8 cellular contexts compared by ENCODE assay signal in genomic region chr6:159728552-159728951, GRCh38. TPM values are rescaled to one million over a fixed set of nuclear protein-coding genes. Genes with fewer than 3 reads are reported as not detected.
A peak's percentile ranks its signal among the peaks of the same experiment; 100 is the strongest.
DNase-seq lines count a peak whose midpoint lies in the region; ATAC-seq, FAIRE-seq and TF ChIP-seq lines count a peak whose summit lies in the region.

No MANE protein-coding gene starts in this region.

- FAIRE-seq in GM19239 (lab: Jason Lieb, UNC) (peak; percentile 58), urothelium cell line (lab: Jason Lieb, UNC) (no peak)

- H3K36me3 ChIP-seq in SU-DHL-6 (ENCODE audit: low read length) (peaks cover 27% of the 10 kb centered on the region; the same call in 1 of the 2 replicates), fibroblast of lung (ENCODE audit: control insufficient read depth, insufficient read depth, low read length) (no peaks in the 10 kb centered on the region), psoas muscle (ENCODE audit: insufficient read depth in 1 of 2, low read depth in 1 of 2) (peaks cover 0 to 10% of the 10 kb centered on the region in 2 donors)

- WGBS in psoas muscle, 3 donors = 2 to 4% (median 3%) methylated on average over 8 of the region's 8 CpGs

- H3K9ac ChIP-seq in SU-DHL-6 (ENCODE audit: low read length) (peak overlapping the region; percentile 89), fibroblast of lung (ENCODE audit: insufficient read depth, low read length) (peak overlapping the region; percentile 53)

- H4K20me1 ChIP-seq in SU-DHL-6 (ENCODE audit: low read depth, low read length) = peaks cover 43% of the 10 kb centered on the region
- peaks cover 8% of the 10 kb centered on the region for H4K20me1 ChIP-seq in fibroblast of lung (ENCODE audit: control insufficient read depth, extremely low read depth, insufficient read depth, low read length)

- peaks cover 5% of the 10 kb centered on the region for H3K4me1 ChIP-seq in fibroblast of lung (ENCODE audit: control insufficient read depth, extremely low read depth, insufficient read depth, low read length)
- H3K4me1 ChIP-seq in psoas muscle = peaks cover 53% of the 10 kb centered on the region

- intact Hi-C loops in psoas muscle (cut with DNase I) = loop anchor here in 1 of 2 donors (2.0 kb wide), 1 partner anchor 36 kb away; the partner anchor contains the start of gene SOD2

- ATAC-seq in psoas muscle (no peak), HG03469 (IDR thresholded peaks at IDR 0.05; ENCODE audit: unreplicated experiment) (no peak)

- no peaks in the 10 kb centered on the region for H3K27me3 ChIP-seq in SU-DHL-6 (ENCODE audit: low read length)
- H3K27me3 ChIP-seq in fibroblast of lung (ENCODE audit: control insufficient read depth, insufficient read depth, low read length) = no peaks in the 10 kb centered on the region
- H3K27me3 ChIP-seq in psoas muscle (ENCODE audit: insufficient read depth in 3 of 3, low read length in 2 of 3) = no peaks in the 10 kb centered on the region

- H3K27ac ChIP-seq in SU-DHL-6 (ENCODE audit: low read depth, low read length) (peak overlapping the region; percentile 89), fibroblast of lung (ENCODE audit: insufficient read depth, low read length) (peak overlapping the region; percentile 89), psoas muscle (peak overlapping the region; percentile 97)

- H3F3A ChIP-seq in SU-DHL-6 (ENCODE audit: insufficient read depth) = peaks cover 3% of the 10 kb centered on the region; the same call in 1 of the 2 replicates

- H3K4me3 ChIP-seq in SU-DHL-6 (ENCODE audit: insufficient read depth, low read length, poor library complexity, severe bottlenecking) (peak overlapping the region; percentile 86), fibroblast of lung (replicated peaks in 1 of 4; ENCODE audit: control extremely low read depth in 1 of 4, insufficient read depth in 1 of 4, low read depth in 3 of 4, low read length in 4 of 4) (peak overlapping the region; percentile 82 to 100 (median 91)), psoas muscle (peak overlapping the region; percentile 90)

- DNase-seq in GM19239 (ENCODE audit: insufficient read length, low spot score) (no peak), fibroblast of lung (ENCODE audit: low read depth in 2 of 2) (peak; percentile 19 to 22), psoas muscle (no peak), NCI-H748 (lab: John Stamatoyannopoulos, UW; ENCODE audit: unreplicated experiment) (no peak), activated gamma-delta T cell treated with Interleukin-2 at 50 U/mL for 16 hours (no peak), urothelium cell line (ENCODE audit: low spot score) (no peak)

- H3K9me2 ChIP-seq in SU-DHL-6 (replicated peaks; ENCODE audit: insufficient read depth, low read length) = no peaks in the 10 kb centered on the region

- H3K4me2 ChIP-seq in SU-DHL-6 (ENCODE audit: low read depth, low read length, poor library complexity, severe bottlenecking) (peak overlapping the region; percentile 95), fibroblast of lung (ENCODE audit: extremely low read depth, insufficient read depth, low read length) (peak overlapping the region; percentile 98)

- no peaks in the 10 kb centered on the region for H3K9me3 ChIP-seq in SU-DHL-6 (ENCODE audit: insufficient read depth, low read length)
- no peaks in the 10 kb centered on the region for H3K9me3 ChIP-seq in fibroblast of lung (ENCODE audit: control insufficient read depth, insufficient read depth, low read depth, low read length)
- H3K9me3 ChIP-seq in psoas muscle = no peaks in the 10 kb centered on the region

- TF ChIP-seq CTCF in SU-DHL-6 (IDR thresholded peaks at IDR 0.05; ENCODE audit: insufficient read depth, low read length, poor library complexity, severe bottlenecking) (no peak), fibroblast of lung (conservative IDR thresholded peaks at IDR 0.05 in 1 of 2, IDR thresholded peaks at IDR 0.05 in 1 of 2; ENCODE audit: low read depth in 1 of 2, low read length in 2 of 2) (no peak), psoas muscle (IDR thresholded peaks at IDR 0.05) (no peak)

- H2AFZ ChIP-seq in SU-DHL-6 (ENCODE audit: low read depth, low read length, severe bottlenecking) (no peak overlapping the region), fibroblast of lung (ENCODE audit: low read length) (no peak overlapping the region)

- H3K79me2 ChIP-seq in SU-DHL-6 (ENCODE audit: insufficient read depth, low read length) (peaks cover 93% of the 10 kb centered on the region), fibroblast of lung (ENCODE audit: control insufficient read depth, insufficient read depth, low read length) (peaks cover 86% of the 10 kb centered on the region)

RNA-seq across cellular contexts. Expression of gene WTAP, which starts 1.2 kb away (rescaled TPM):
- total RNA-seq in fibroblast of lung (124 and 137 TPM in 2 replicates), psoas muscle (100 to 1,000 TPM in 3 of 4 donors, 10 to 100 TPM in 1; 51.8 to 199 (median 107) TPM)
- polyA plus RNA-seq in fibroblast of lung (52.7 and 63.0 TPM in 2 replicates), psoas muscle (100 to 1,000 TPM; 131 to 284 (median 265) TPM)
- 66.4 and 70.6 TPM in 2 replicates for polyA plus RNA-seq in fibroblast of lung (2012)
- polyA minus RNA-seq in fibroblast of lung (ENCODE audit: low replicate concordance) = 9.4 and 15.1 TPM in 2 replicates

RNA-seq across cellular contexts. Expression of gene ACAT2, which starts 33.3 kb away (rescaled TPM):
- total RNA-seq in fibroblast of lung (37.5 and 121 TPM in 2 replicates), psoas muscle (1 to 10 TPM; 2.1 to 3.0 (median 2.6) TPM)
- polyA plus RNA-seq in fibroblast of lung (108 TPM in 2 replicates), psoas muscle (1 to 10 TPM; 1.8 to 3.0 (median 2.3) TPM)
- polyA plus RNA-seq in fibroblast of lung (2012) = 75.5 and 94.2 TPM in 2 replicates
- 17.6 and 35.0 TPM in 2 replicates for polyA minus RNA-seq in fibroblast of lung (ENCODE audit: low replicate concordance)

RNA-seq across cellular contexts. Expression of gene SOD2, which starts 35.5 kb away (rescaled TPM):
- 1,311 and 1,558 TPM in 2 replicates for total RNA-seq in fibroblast of lung
- polyA plus RNA-seq in fibroblast of lung = 96.1 and 124 TPM in 2 replicates
- 112 and 116 TPM in 2 replicates for polyA plus RNA-seq in fibroblast of lung (2012)
- polyA minus RNA-seq in fibroblast of lung (ENCODE audit: low replicate concordance) = 41.1 and 54.6 TPM in 2 replicates
- total RNA-seq in psoas muscle = 1,000 to 10,000 TPM in 3 of 4 donors, 100 to 1,000 TPM in 1; 573 to 7,738 (median 3,937) TPM
- over 10,000 TPM in 1 of 3 donors, 1,000 to 10,000 TPM in 2; 5,251 to 11,097 (median 6,044) TPM for polyA plus RNA-seq in psoas muscle

Comparison
In these comparisons a context has a peak if more than half of its experiments do, and no peak if none do; other contexts are left out.
1. DNase-seq: peak in fibroblast of lung (2 of 2); none in GM19239 (single experiment), psoas muscle (0 of 2), NCI-H748 (single experiment), activated gamma-delta T cell treated with Interleukin-2 at 50 U/mL for 16 hours (single experiment) and urothelium cell line (single experiment).
2. Peak in every context shown above with its lines, with median percentiles within 50 percentile points of each other: H3K27ac ChIP-seq and H3K4me3 ChIP-seq.